8 cellular contexts compared by ENCODE assay signal in the genomic region with DNA sequence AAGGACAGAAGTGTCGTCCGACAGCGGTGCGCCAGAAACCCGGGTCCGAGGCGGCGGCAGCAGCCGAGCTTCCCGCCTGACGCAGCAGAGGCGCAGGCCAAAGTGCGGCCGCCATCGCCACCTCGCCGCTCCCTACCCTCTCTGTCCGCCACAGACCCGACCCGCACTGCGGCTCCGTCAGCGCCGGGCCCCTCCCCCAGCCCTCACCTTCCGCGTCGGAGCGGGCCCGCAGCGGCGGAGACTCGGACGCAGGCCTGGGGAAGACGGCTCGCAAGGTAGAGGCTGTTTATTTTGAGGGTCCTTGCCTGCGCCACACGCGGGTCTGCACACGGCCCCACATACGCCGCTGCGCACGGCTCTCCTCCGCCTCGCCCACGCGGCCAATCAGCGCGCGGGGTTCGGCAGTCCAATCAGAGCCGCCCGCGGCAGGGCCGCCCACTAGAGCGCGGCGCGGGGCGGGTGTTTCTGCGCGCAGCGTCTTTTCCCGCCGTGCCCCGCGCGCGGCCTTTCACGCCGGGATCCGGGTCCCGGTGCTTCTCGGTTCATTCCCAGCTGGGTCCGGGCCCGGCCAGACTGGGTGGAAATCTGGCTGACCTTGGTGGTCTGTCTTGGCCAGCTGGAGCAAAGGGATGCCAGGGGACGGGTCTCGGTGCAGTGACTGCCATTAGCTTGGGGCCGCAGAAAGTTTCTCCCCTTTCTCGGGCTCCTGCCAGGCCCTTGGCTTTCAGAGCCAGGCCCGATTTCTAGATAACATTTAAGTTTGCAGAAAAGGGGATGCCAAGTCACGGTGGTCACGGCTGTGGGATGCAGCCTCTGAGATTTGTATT. TPM values are rescaled to one million over a fixed set of nuclear protein-coding genes. Genes with fewer than 3 reads are reported as not detected.
DNase-seq lines count a peak whose midpoint lies in the region; ATAC-seq and TF ChIP-seq lines count a peak whose summit lies in the region.

Gene CNBP, minus strand, starts transcription at position 328 of the 827 bp plus-strand sequence. CDS start 12,139 bp downstream, outside the sequence.

- TF ChIP-seq CTCF in VCaP (conservative IDR thresholded peaks at IDR 0.05): no peak

- H3K27ac ChIP-seq in VCaP: peak within 1 kb of the TSS; percentile 99
- H3K27ac ChIP-seq in skeletal muscle tissue (ENCODE audit: low read depth, low read length): peak within 1 kb of the TSS; percentile 100

- H3K4me3 ChIP-seq in iPS-18c (ENCODE audit: insufficient read depth, low read depth, low read length) (peak within 1 kb of the TSS; percentile 94), skeletal muscle tissue (ENCODE audit: low read length in 3 of 3) (peak within 1 kb of the TSS; percentile 95 to 97 (median 97))

- peaks cover 24 to 29% (median 27%) of the 10 kb centered on the region in 3 donors for H3K4me1 ChIP-seq in skeletal muscle tissue (ENCODE audit: control insufficient read depth in 3 of 3, insufficient read depth in 3 of 3, low read length in 3 of 3)

- peaks cover 0 to 12% (median 2%) of the 10 kb centered on the region in 3 donors for H3K36me3 ChIP-seq in skeletal muscle tissue (ENCODE audit: control insufficient read depth in 3 of 3, insufficient read depth in 3 of 3, low read length in 3 of 3)

- H3K9me3 ChIP-seq in iPS-18c (ENCODE audit: control insufficient read depth, insufficient read depth, low read length) (peaks cover 2% of the 10 kb centered on the region), skeletal muscle tissue (ENCODE audit: control insufficient read depth in 3 of 3, low read length in 3 of 3) (no peaks in the 10 kb centered on the region)

- in situ Hi-C loops in ACHN (cut with HindIII; ENCODE audit: low pct_ligation_motif_present, low pct_unique_long_range_greater_than_20kb, low sequenced_read_pairs): no loop called here
- in situ Hi-C loops in T47D (cut with HindIII; ENCODE audit: low pct_unique_long_range_greater_than_20kb, low sequenced_read_pairs): no loop called here

- DNase-seq in ACHN: peak; percentile 92
- peak; percentile 94 for DNase-seq in NCI-H2196 treated with DMSO at 0.1 percent for 48 hours (lab: John Stamatoyannopoulos, UW; ENCODE audit: unreplicated experiment)
- DNase-seq in T47D (ENCODE audit: low read depth in 1 of 2, low spot score in 1 of 2): peak; percentile 96 to 98

- H3K9ac ChIP-seq in skeletal muscle tissue (ENCODE audit: low read depth in 1 of 3, low read length in 3 of 3): peak within 1 kb of the TSS; percentile 100

- H3K27me3 ChIP-seq in skeletal muscle tissue (ENCODE audit: control insufficient read depth in 3 of 3, insufficient read depth in 3 of 3, low read length in 3 of 3): no peaks in the 10 kb centered on the region

- peak; percentile 84 for ATAC-seq in GM18873 (IDR thresholded peaks at IDR 0.05; ENCODE audit: low FRiP score, unreplicated experiment)
- peak; percentile 96 for ATAC-seq in HG03135 (IDR thresholded peaks at IDR 0.05; ENCODE audit: unreplicated experiment)

RNA-seq across cellular contexts. Expression of gene CNBP, which starts in this region (rescaled TPM):
- 228 TPM for total RNA-seq in skeletal muscle tissue

Comparison
In these comparisons a context has a peak if more than half of its experiments do, and no peak if none do; other contexts are left out.
1. Peak in every context shown above with its lines: DNase-seq, ATAC-seq, H3K4me3 ChIP-seq and H3K27ac ChIP-seq.